Comparison of ENCODE assay signal across 8 cellular contexts in the genomic region with DNA sequence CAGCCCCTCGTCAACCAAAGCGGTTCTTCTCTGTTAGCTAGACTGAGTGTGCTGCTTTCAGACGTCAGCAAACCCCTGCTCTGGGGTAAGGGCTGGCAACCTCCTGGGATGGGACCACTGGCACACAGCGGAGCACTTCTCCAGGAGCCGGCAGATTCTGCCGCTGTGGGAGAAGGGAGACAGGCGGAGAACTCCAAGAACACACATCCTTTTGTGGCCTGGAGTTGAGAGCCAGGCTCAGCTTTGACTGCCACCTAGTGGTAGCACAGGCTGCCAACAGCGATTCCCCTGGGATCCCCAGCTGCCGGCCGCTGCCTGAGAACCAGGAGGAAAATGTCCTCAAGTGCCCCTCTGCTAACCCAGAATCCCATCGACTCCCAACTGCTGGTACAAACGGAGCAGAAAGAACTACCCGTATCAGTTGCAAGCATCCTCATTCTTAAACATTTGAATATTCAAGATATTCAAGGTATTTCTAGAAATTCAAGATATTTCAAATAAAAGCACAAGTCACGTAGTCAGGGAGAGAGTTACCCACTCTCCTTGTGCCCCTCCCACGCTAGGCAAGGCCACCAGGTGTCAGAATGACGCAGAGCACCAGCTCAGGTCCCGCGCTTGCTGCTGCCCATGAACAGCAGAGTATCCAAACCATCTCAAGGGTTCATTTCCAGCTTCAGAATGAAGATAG. TPM values are rescaled to one million over a fixed set of nuclear protein-coding genes. Genes with fewer than 3 reads are reported as not detected.
DNase-seq lines count a peak whose midpoint lies in the region; ATAC-seq and TF ChIP-seq lines count a peak whose summit lies in the region.

No MANE protein-coding gene starts in this region.

- H2AFZ ChIP-seq in SU-DHL-6 (ENCODE audit: low read depth, low read length, severe bottlenecking): no peak overlapping the region

- H3K9ac ChIP-seq in SU-DHL-6 (ENCODE audit: low read length) (no peak overlapping the region), adipocyte (ENCODE audit: low read length) (peak overlapping the region; percentile 55)

- H4K20me1 ChIP-seq in SU-DHL-6 (ENCODE audit: low read depth, low read length): no peaks in the 10 kb centered on the region; the same call in 1 of the 2 replicates

- H3K79me2 ChIP-seq in SU-DHL-6 (ENCODE audit: insufficient read depth, low read length): peaks cover 24% of the 10 kb centered on the region

- no peak overlapping the region for H3K27ac ChIP-seq in SU-DHL-6 (ENCODE audit: low read depth, low read length)

- H3K4me2 ChIP-seq in SU-DHL-6 (ENCODE audit: low read depth, low read length, poor library complexity, severe bottlenecking): no peak overlapping the region

- no peaks in the 10 kb centered on the region for H3K9me2 ChIP-seq in SU-DHL-6 (replicated peaks; ENCODE audit: insufficient read depth, low read length)

- H3K27me3 ChIP-seq in SU-DHL-6 (ENCODE audit: low read length) (no peaks in the 10 kb centered on the region), adipocyte (replicated peaks; ENCODE audit: control insufficient read depth, insufficient read depth, low read length) (no peaks in the 10 kb centered on the region)

- peak; percentile 83 for TF ChIP-seq CTCF in SU-DHL-6 (IDR thresholded peaks at IDR 0.05; ENCODE audit: insufficient read depth, low read length, poor library complexity, severe bottlenecking)

- intact Hi-C loops in left cardiac atrium (cut with DNase I): loop anchor here (2.0 to 5.0 kb wide), 2 partner anchors 568 to 570 kb away; no protein-coding TSS in a partner anchor

- peaks cover 15% of the 10 kb centered on the region for H3K4me1 ChIP-seq in adipocyte (ENCODE audit: control insufficient read depth, insufficient read depth, low read length)

- H3K4me3 ChIP-seq in SU-DHL-6 (ENCODE audit: insufficient read depth, low read length, poor library complexity, severe bottlenecking) (no peak overlapping the region), adipocyte (ENCODE audit: low read length) (no peak overlapping the region)

- H3F3A ChIP-seq in SU-DHL-6 (ENCODE audit: insufficient read depth): no peaks in the 10 kb centered on the region

- H3K36me3 ChIP-seq in SU-DHL-6 (ENCODE audit: low read length): no peaks in the 10 kb centered on the region
- peaks cover 29% of the 10 kb centered on the region for H3K36me3 ChIP-seq in adipocyte (ENCODE audit: control insufficient read depth, insufficient read depth, low read length, severe bottlenecking)

- ATAC-seq in left cardiac atrium: peak; percentile 59 to 77
- ATAC-seq in GM18873 (IDR thresholded peaks at IDR 0.05; ENCODE audit: low FRiP score, unreplicated experiment): no peak
- no peak for ATAC-seq in GM19023 (IDR thresholded peaks at IDR 0.05; ENCODE audit: unreplicated experiment)

- H3K9me3 ChIP-seq in SU-DHL-6 (ENCODE audit: insufficient read depth, low read length): no peaks in the 10 kb centered on the region
- no peaks in the 10 kb centered on the region for H3K9me3 ChIP-seq in adipocyte (ENCODE audit: control insufficient read depth, low read length)

- DNase-seq in GM03348 (ENCODE audit: low spot score) (peak; percentile 93), NCI-H1105 (lab: John Stamatoyannopoulos, UW) (peak; percentile 84), adipocyte (ENCODE audit: low read depth) (peak; percentile 95), left cardiac atrium (peak; percentile 84), putamen (ENCODE audit: low spot score) (peak; percentile 80)

RNA-seq across cellular contexts. Expression of a gene that starts 4.9 kb away (rescaled TPM):
- total RNA-seq in left cardiac atrium: 10 to 100 TPM; 10.5 to 12.1 TPM

RNA-seq across cellular contexts. Expression of a gene that starts 29.3 kb away (rescaled TPM):
- total RNA-seq in left cardiac atrium: 100 to 1,000 TPM; 150 to 169 TPM

RNA-seq across cellular contexts. Expression of a gene that starts 33.5 kb away (rescaled TPM):
- total RNA-seq in left cardiac atrium: not detected

Comparison
In these comparisons a context has a peak if more than half of its experiments do, and no peak if none do; other contexts are left out.
1. ATAC-seq: peak in left cardiac atrium (2 of 2); none in GM18873 (single experiment) and GM19023 (single experiment).
2. Peak in every context shown above with its lines, with median percentiles within 50 percentile points of each other: DNase-seq.